Comparison of ENCODE assay signal across 20 cellular contexts in the genomic region with DNA sequence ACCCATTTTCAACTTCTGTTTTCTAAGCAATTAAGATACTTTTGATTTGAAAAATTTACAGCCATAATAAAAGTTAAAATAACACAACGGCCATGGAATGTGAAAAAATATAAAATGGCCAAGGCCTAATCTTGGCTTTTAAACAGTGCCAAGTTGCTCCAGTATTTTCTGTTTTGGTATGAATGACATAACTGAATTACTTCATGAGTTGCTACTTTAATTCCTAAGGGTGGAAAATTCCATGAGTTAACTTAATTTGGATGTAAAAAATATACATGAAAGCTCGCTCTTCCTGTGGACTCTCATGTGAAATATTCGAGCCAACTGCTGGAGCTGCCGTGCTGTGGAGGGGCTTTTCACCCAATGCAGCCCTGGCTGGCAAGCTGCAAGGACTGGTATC.
A peak's percentile ranks its signal among the peaks of the same experiment; 100 is the strongest.
DNase-seq lines count a peak whose midpoint lies in the region; ATAC-seq, FAIRE-seq and TF ChIP-seq lines count a peak whose summit lies in the region.
"Had no signal": no experiment of that assay in that cellular context is flagged by ENCODE, and none has a peak within 500 bp of the region (broad histone marks: within the 10 kb centered on the region; RNA-seq: fewer than 3 reads in every experiment).

No MANE protein-coding gene starts in this region.

- in situ Hi-C loops in KBM-7 (cut with MboI; ENCODE audit: low pct_unique_long_range_greater_than_20kb, low sequenced_read_pairs), result no loop called here

- no peak overlapping the region for H3K4me3 ChIP-seq in muscle layer of colon (ENCODE audit: low read depth in 1 of 2, low read length in 2 of 2)
- peak overlapping the region; percentile 61 for H3K4me3 ChIP-seq in thoracic aorta
- H3K4me3 ChIP-seq: body of pancreas, ovary, suprapubic skin had no signal

- H3K9ac ChIP-seq in muscle layer of colon (ENCODE audit: low read length), result peak overlapping the region; percentile 6

- H3K36me3 ChIP-seq in muscle layer of colon (ENCODE audit: insufficient read depth, low read length), result peaks cover 5% of the 10 kb centered on the region
- H3K36me3 ChIP-seq in thoracic aorta, result no peaks in the 10 kb centered on the region
- H3K36me3 ChIP-seq: ovary, WERI-Rb-1 had no signal

- no peaks in the 10 kb centered on the region for H3K9me3 Mint-ChIP-seq in HFFc6
- H3K9me3 Mint-ChIP-seq in activated naive CD4-positive, alpha-beta T cell treated with anti-CD3 and anti-CD28 coated beads, Interleukin-2, amount 50 U/mL, for 72 hours, result no peaks in the 10 kb centered on the region
- H3K9me3 Mint-ChIP-seq: effector memory CD8-positive, alpha-beta T cell; T-cell had no signal

- no peaks in the 10 kb centered on the region; the same call in 1 of the 2 replicates for H3K27me3 Mint-ChIP-seq in HFFc6 (ENCODE audit: insufficient read depth)
- H3K27me3 Mint-ChIP-seq: effector memory CD8-positive, alpha-beta T cell; T-cell had no signal

- DNase-seq in HFFc6, result peak; percentile 45
- no peak for DNase-seq in thoracic aorta (ENCODE audit: low spot score)
- DNase-seq in KBM-7, result no peak
- DNase-seq in activated naive CD4-positive, alpha-beta T cell treated with anti-CD3 and anti-CD28 coated beads, Interleukin-2, amount 50 U/mL, for 72 hours (ENCODE audit: low spot score in 2 of 2), result no peak
- DNase-seq in NCI-H1436 (lab: John Stamatoyannopoulos, UW), result no peak
- DNase-seq: activated gamma-delta T cell; body of pancreas; effector memory CD8-positive, alpha-beta T cell; islet precursor cell; NCI-H1930; NCI-H524 treated with DMSO at 0.1 percent for 48 hours; ovary; stimulated activated CD4-positive, alpha-beta T cell treated with anti-CD3 and anti-CD28 coated beads, Interleukin-12 subunit alpha, Interleukin-12 subunit beta, amount 100 ng/mL, for 4 hours; T-cell; WERI-Rb-1 had no signal

- H3K27me3 ChIP-seq in muscle layer of colon (ENCODE audit: control insufficient read depth in 1 of 2, insufficient read depth in 2 of 2, low read length in 2 of 2) (no peaks in the 10 kb centered on the region), thoracic aorta (replicated peaks; ENCODE audit: insufficient read depth) (no peaks in the 10 kb centered on the region)
- H3K27me3 ChIP-seq: body of pancreas, ovary, suprapubic skin had no signal

- TF ChIP-seq CTCF in HFFc6 (IDR thresholded peaks at IDR 0.05) (no peak), thoracic aorta (IDR thresholded peaks at IDR 0.05) (no peak)

- H3K4me3 Mint-ChIP-seq in HFFc6, result peak overlapping the region; percentile 80
- H3K4me3 Mint-ChIP-seq: effector memory CD8-positive, alpha-beta T cell; T-cell had no signal

- H3K27ac ChIP-seq in muscle layer of colon (ENCODE audit: low read depth, low read length) (peak overlapping the region; percentile 19), thoracic aorta (peak overlapping the region; percentile 71 to 88)
- H3K27ac ChIP-seq: body of pancreas, WERI-Rb-1 had no signal

- H3K27ac Mint-ChIP-seq in HFFc6, result peak overlapping the region; percentile 81
- no peak overlapping the region for H3K27ac Mint-ChIP-seq in activated naive CD4-positive, alpha-beta T cell treated with anti-CD3 and anti-CD28 coated beads, Interleukin-2, amount 50 U/mL, for 72 hours
- H3K27ac Mint-ChIP-seq: effector memory CD8-positive, alpha-beta T cell; T-cell had no signal

- peaks cover 24% of the 10 kb centered on the region for H3K36me3 Mint-ChIP-seq in HFFc6 (ENCODE audit: low read depth)
- H3K36me3 Mint-ChIP-seq in activated naive CD4-positive, alpha-beta T cell treated with anti-CD3 and anti-CD28 coated beads, Interleukin-2, amount 50 U/mL, for 72 hours, result no peaks in the 10 kb centered on the region
- H3K36me3 Mint-ChIP-seq: T-cell had no signal

- H3K4me1 Mint-ChIP-seq in HFFc6 (ENCODE audit: low read depth), result peaks cover 77% of the 10 kb centered on the region
- H3K4me1 Mint-ChIP-seq: T-cell had no signal

- H3K9me3 ChIP-seq in muscle layer of colon (ENCODE audit: low read length), result no peaks in the 10 kb centered on the region
- no peaks in the 10 kb centered on the region for H3K9me3 ChIP-seq in thoracic aorta
- H3K9me3 ChIP-seq: body of pancreas, ovary, suprapubic skin had no signal

- H3K4me1 ChIP-seq in muscle layer of colon (ENCODE audit: insufficient read depth, low read length) (peaks cover 35% of the 10 kb centered on the region), thoracic aorta (ENCODE audit: control insufficient read depth in 1 of 2, low read depth in 2 of 2) (peaks cover 32 to 66% of the 10 kb centered on the region in 2 donors)

- FAIRE-seq in endometrium (lab: Jason Lieb, UNC), result peak; percentile 97

- ATAC-seq in thoracic aorta (ENCODE audit: insufficient number of reproducible peaks, low FRiP score, low read depth) (no peak), GM18909 (IDR thresholded peaks at IDR 0.05; ENCODE audit: poor library complexity, unreplicated experiment) (no peak)
- ATAC-seq in activated naive CD4-positive, alpha-beta T cell treated with anti-CD3 and anti-CD28 coated beads, Interleukin-2, amount 50 U/mL, for 72 hours, result no peak
- ATAC-seq: body of pancreas; effector memory CD8-positive, alpha-beta T cell; Panc1; T-cell had no signal
